In the genomic region with DNA sequence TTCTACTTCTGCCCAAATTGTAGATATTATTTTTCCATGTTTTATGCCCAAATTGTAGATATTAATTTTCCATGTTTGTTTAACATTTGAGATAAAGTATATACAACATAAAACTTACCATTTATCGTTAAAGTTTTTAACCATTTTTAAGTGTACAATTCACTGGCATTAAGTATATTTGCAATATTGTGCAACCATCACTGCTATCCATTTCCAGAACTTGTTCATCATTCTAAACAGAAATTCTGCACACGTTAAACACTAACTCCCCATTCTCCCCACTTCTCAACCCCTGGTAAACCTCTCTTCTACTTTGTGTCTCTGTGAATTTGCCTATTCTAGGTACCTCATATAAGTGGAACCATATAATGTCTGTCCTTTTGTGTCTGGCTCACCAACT, we compare ENCODE assay signal across 2 cellular contexts.
TF ChIP-seq lines count a peak whose summit lies in the region.

No MANE protein-coding gene starts in this region.

TF ChIP-seq in HepG2, 621 proteins besides CTCF, POLR2A, EP300 and RAD21:
- TF ChIP-seq RBFOX2 (IDR thresholded peaks at IDR 0.05; ENCODE audit: low read depth, low read length) = 0 out of 2 replicates have a peak, but pooled peaks have one; percentile 16
- peak; percentile 74; the same call in 1 of the 2 replicates for TF ChIP-seq CEBPB (IDR thresholded peaks at IDR 0.05; ENCODE audit: borderline replicate concordance, low read depth, low read length)
- TF ChIP-seq CEBPG (CRISPR knock-in tag; IDR thresholded peaks at IDR 0.05) = peak; percentile 52
- no peak for TF ChIP-seq ZNF816 (CRISPR knock-in tag; IDR thresholded peaks at IDR 0.05; ENCODE audit: borderline replicate concordance)
- TF ChIP-seq, protein P1, sequence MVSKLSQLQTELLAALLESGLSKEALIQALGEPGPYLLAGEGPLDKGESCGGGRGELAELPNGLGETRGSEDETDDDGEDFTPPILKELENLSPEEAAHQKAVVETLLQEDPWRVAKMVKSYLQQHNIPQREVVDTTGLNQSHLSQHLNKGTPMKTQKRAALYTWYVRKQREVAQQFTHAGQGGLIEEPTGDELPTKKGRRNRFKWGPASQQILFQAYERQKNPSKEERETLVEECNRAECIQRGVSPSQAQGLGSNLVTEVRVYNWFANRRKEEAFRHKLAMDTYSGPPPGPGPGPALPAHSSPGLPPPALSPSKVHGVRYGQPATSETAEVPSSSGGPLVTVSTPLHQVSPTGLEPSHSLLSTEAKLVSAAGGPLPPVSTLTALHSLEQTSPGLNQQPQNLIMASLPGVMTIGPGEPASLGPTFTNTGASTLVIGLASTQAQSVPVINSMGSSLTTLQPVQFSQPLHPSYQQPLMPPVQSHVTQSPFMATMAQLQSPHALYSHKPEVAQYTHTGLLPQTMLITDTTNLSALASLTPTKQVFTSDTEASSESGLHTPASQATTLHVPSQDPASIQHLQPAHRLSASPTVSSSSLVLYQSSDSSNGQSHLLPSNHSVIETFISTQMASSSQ (IDR thresholded peaks at IDR 0.05; ENCODE audit: low read depth) = 0 out of 2 replicates have a peak, but pooled peaks have one; percentile 10
- TF ChIP-seq, protein P1 (CRISPR knock-in tag; IDR thresholded peaks at IDR 0.05; ENCODE audit: borderline replicate concordance) = no peak
- TF ChIP-seq NR2F6 (IDR thresholded peaks at IDR 0.05) = 0 out of 2 replicates have a peak, but pooled peaks have one; percentile 4
- TF ChIP-seq NR2F6 (CRISPR knock-in tag; IDR thresholded peaks at IDR 0.05) = no peak
- no peak for TF ChIP-seq ZNF609 (CRISPR knock-in tag; IDR thresholded peaks at IDR 0.05; ENCODE audit: borderline replicate concordance)

TF ChIP-seq in IMR-90, 13 proteins besides CTCF, POLR2A, EP300 and RAD21:
- TF ChIP-seq ELK1 (IDR thresholded peaks at IDR 0.05; ENCODE audit: borderline replicate concordance, low read depth, low read length) = no peak
- TF ChIP-seq CEBPB (IDR thresholded peaks at IDR 0.05; ENCODE audit: low read depth, low read length) = peak; percentile 54
